In genomic region chr10:47031251-47031952, GRCh38 we compare ENCODE assay signal across 12 cellular contexts.
DNase-seq lines count a peak whose midpoint lies in the region; TF ChIP-seq lines count a peak whose summit lies in the region.
"Had no signal": no experiment of that assay in that cellular context is flagged by ENCODE, and none has a peak within 500 bp of the region (broad histone marks: within the 10 kb centered on the region; RNA-seq: fewer than 3 reads in every experiment).

No MANE protein-coding gene starts in this region.

- H3K27me3 Mint-ChIP-seq in H9 (ENCODE audit: low read depth) (peaks cover 1% of the 10 kb centered on the region; the same call in 1 of the 2 replicates), MCF 10A (ENCODE audit: insufficient read depth, unreplicated experiment) (peaks cover 13% of the 10 kb centered on the region)

- H3K23ac ChIP-seq in H9 (ENCODE audit: insufficient read length, low read depth, low read length) = no peak overlapping the region
- no peak overlapping the region for H3K23ac ChIP-seq in mesendoderm (ENCODE audit: low read length)

- WGBS in H9 (ENCODE audit: extremely low coverage, insufficient read length, low lambda C conversion rate) = no CpG with 5 or more reads among the region's 8 CpGs
- WGBS in mesendoderm (ENCODE audit: extremely low coverage, insufficient coverage, low lambda C conversion rate) = no CpG with 5 or more reads among the region's 8 CpGs

- H3K79me2 ChIP-seq in H9 (ENCODE audit: insufficient read depth, low read length) (no peaks in the 10 kb centered on the region), mesendoderm (ENCODE audit: control insufficient read depth, insufficient read depth, low read length) (no peaks in the 10 kb centered on the region)

- H3K79me1 ChIP-seq in H9 (ENCODE audit: insufficient read depth, low read depth, low read length, poor library complexity, severe bottlenecking) (no peaks in the 10 kb centered on the region), mesendoderm (ENCODE audit: low read length) (no peaks in the 10 kb centered on the region)

- H3K27ac ChIP-seq in H9 (ENCODE audit: insufficient read length, low read depth, low read length) (no peak overlapping the region), mesendoderm (ENCODE audit: low read depth, low read length) (no peak overlapping the region)
- H3K27ac ChIP-seq: KMS-11, RWPE1 had no signal

- no peak overlapping the region for H3T11ph ChIP-seq in H9 (ENCODE audit: low read length)

- H3K4me1 ChIP-seq in H9 (ENCODE audit: insufficient read depth, low read length) (no peaks in the 10 kb centered on the region), mesendoderm (ENCODE audit: control insufficient read depth, low read depth, low read length) (no peaks in the 10 kb centered on the region)

- no peak overlapping the region for H2BK12ac ChIP-seq in H9 (ENCODE audit: insufficient read length, low read depth, low read length)

- H4K8ac ChIP-seq in H9 (replicated peaks; ENCODE audit: insufficient read length, low read depth, low read length) (no peak overlapping the region), mesendoderm (ENCODE audit: low read depth, low read length) (no peak overlapping the region)

- H3K9me3 ChIP-seq in H9 (ENCODE audit: control insufficient read depth, low read depth, low read length) = no peaks in the 10 kb centered on the region

- POLR2A ChIA-PET in MCF 10A (lab: Yijun Ruan, JAX) = no interaction called here

- DNase-seq in AG10803 (ENCODE audit: low read depth) (peak; percentile 69), H9 (peak; percentile 47), MCF 10A (ENCODE audit: unreplicated experiment) (peak; percentile 12), mesendoderm (peak; percentile 67), GM20000 (ENCODE audit: low spot score) (no peak), HuH-7 (ENCODE audit: low spot score) (no peak), DMS114 treated with DMSO at 0.1 percent for 48 hours (lab: John Stamatoyannopoulos, UW; ENCODE audit: unreplicated experiment) (no peak)
- no peak for DNase-seq in activated naive CD4-positive, alpha-beta T cell treated with anti-CD3 and anti-CD28 coated beads, Interleukin-2, amount 50 U/mL, for 16 hours
- DNase-seq: midbrain; stimulated activated CD4-positive, alpha-beta T cell treated with anti-CD3 and anti-CD28 coated beads, Interleukin-4, amount 100 ng/mL, for 1 hour had no signal

- H3K23me2 ChIP-seq in H9 (ENCODE audit: insufficient read length, low read depth, low read length, poor library complexity, severe bottlenecking) = no peaks in the 10 kb centered on the region

- H3K27me3 ChIP-seq in H9 (ENCODE audit: insufficient read depth, low read length) (no peaks in the 10 kb centered on the region), mesendoderm (ENCODE audit: insufficient read depth, low read length, poor library complexity) (no peaks in the 10 kb centered on the region)

- intact Hi-C loops in MCF 10A (cut with micrococcal nuclease) = no loop called here

- no peak overlapping the region for H4K5ac ChIP-seq in H9 (ENCODE audit: insufficient read length, low read depth, low read length)
- H4K5ac ChIP-seq in mesendoderm (ENCODE audit: low read length) = no peak overlapping the region

- H2BK5ac ChIP-seq in H9 (ENCODE audit: insufficient read length, low read length) (no peak overlapping the region), mesendoderm (ENCODE audit: low read length) (no peak overlapping the region)

- TF ChIP-seq CTCF in AG10803 (conservative IDR thresholded peaks at IDR 0.05; ENCODE audit: low read length) = no peak; the same call in 1 of the 2 replicates
- peak; percentile 60 for TF ChIP-seq CTCF in H9 (conservative IDR thresholded peaks at IDR 0.05)
- no peak for TF ChIP-seq CTCF in MCF 10A (IDR thresholded peaks at IDR 0.05; ENCODE audit: unreplicated experiment)
- TF ChIP-seq CTCF in GM20000 (IDR thresholded peaks at IDR 0.05; ENCODE audit: extremely low read depth, missing control alignments) = no peak

- H2AK5ac ChIP-seq in H9 (ENCODE audit: insufficient read length, low read length) (no peak overlapping the region), mesendoderm (ENCODE audit: low read length) (no peak overlapping the region)

- H3K4me2 ChIP-seq in H9 (ENCODE audit: insufficient read depth, insufficient read length, low read length) = no peak overlapping the region
- H3K4me2 ChIP-seq in mesendoderm (ENCODE audit: low read length) = no peak overlapping the region
- H3K4me2 ChIP-seq: KMS-11 had no signal

- no peak overlapping the region for H3K4ac ChIP-seq in H9 (ENCODE audit: low read depth, low read length)
- no peak overlapping the region for H3K4ac ChIP-seq in mesendoderm (ENCODE audit: low read depth, low read length)

- H3K9ac ChIP-seq in H9 (ENCODE audit: extremely low read depth, insufficient read length, low read length) (no peak overlapping the region), mesendoderm (ENCODE audit: low read length) (no peak overlapping the region)
- H3K9ac ChIP-seq: KMS-11 had no signal

- H3K4me1 Mint-ChIP-seq in H9 (peaks cover 6 to 10% of the 10 kb centered on the region in 2 experiments), MCF 10A (ENCODE audit: insufficient read depth, unreplicated experiment) (peaks cover 8% of the 10 kb centered on the region)

- H3K56ac ChIP-seq in H9 (ENCODE audit: insufficient read length, low read depth, low read length) (no peak overlapping the region), mesendoderm (ENCODE audit: low read length) (no peak overlapping the region)

- CTCF ChIA-PET in MCF 10A (lab: Yijun Ruan, JAX) = interaction anchor here (0.6 to 3.2 kb wide), 7 partner anchors 16 to 283 kb away, joined by 3 to 16 read pairs (median 5); no protein-coding TSS in a partner anchor

- no peak overlapping the region for H3K27ac Mint-ChIP-seq in H9
- H3K27ac Mint-ChIP-seq in MCF 10A (ENCODE audit: low read depth, unreplicated experiment) = no peak overlapping the region

- no peak overlapping the region for H4K91ac ChIP-seq in H9 (ENCODE audit: insufficient read length, low read depth, low read length)

- no peak overlapping the region for H2AFZ ChIP-seq in H9 (ENCODE audit: low read length)

- no peaks in the 10 kb centered on the region for H3K36me3 ChIP-seq in mesendoderm (ENCODE audit: control insufficient read depth, insufficient read depth, low read length)

- H3K9me3 Mint-ChIP-seq in H9 = no peaks in the 10 kb centered on the region; a peak in 1 of 5 replicates
- no peaks in the 10 kb centered on the region for H3K9me3 Mint-ChIP-seq in MCF 10A (ENCODE audit: unreplicated experiment)

- H3K4me3 ChIP-seq in AG10803 (ENCODE audit: low read length) = no peak overlapping the region
- no peak overlapping the region for H3K4me3 ChIP-seq in mesendoderm (ENCODE audit: low read length)

- H4K20me1 ChIP-seq in H9 (ENCODE audit: control insufficient read depth, insufficient read depth, insufficient read length) = no peaks in the 10 kb centered on the region

- H3K4me3 Mint-ChIP-seq in H9 (no peak overlapping the region), MCF 10A (ENCODE audit: unreplicated experiment) (no peak overlapping the region)

- H3K36me3 Mint-ChIP-seq in H9 (ENCODE audit: insufficient read depth in 1 of 3, low read depth in 3 of 3) = no peaks in the 10 kb centered on the region; a peak in 1 of 7 replicates
- no peaks in the 10 kb centered on the region for H3K36me3 Mint-ChIP-seq in MCF 10A (ENCODE audit: insufficient read depth, unreplicated experiment)

- no peak overlapping the region for H3K18ac ChIP-seq in H9 (ENCODE audit: insufficient read length, low read depth, low read length)
- no peak overlapping the region for H3K18ac ChIP-seq in mesendoderm (ENCODE audit: low read length)

- H2BK20ac ChIP-seq in H9 (ENCODE audit: low read depth, low read length, poor library complexity, severe bottlenecking) = no peak overlapping the region

- H2BK120ac ChIP-seq in H9 (ENCODE audit: low read depth, low read length, poor library complexity, severe bottlenecking) = no peak overlapping the region
- no peak overlapping the region for H2BK120ac ChIP-seq in mesendoderm (ENCODE audit: low read depth, low read length)

- no peak overlapping the region for H3K14ac ChIP-seq in H9 (ENCODE audit: insufficient read depth, low read length)

- BruUV-seq in MCF 10A (replicated peaks; lab: Mats Ljungman, UMichigan) = no TSS peak

- no peak overlapping the region for H2BK15ac ChIP-seq in H9 (ENCODE audit: low read depth, low read length)
- no peak overlapping the region for H2BK15ac ChIP-seq in mesendoderm (replicated peaks; ENCODE audit: low read depth)

Comparison
In these comparisons a context has a peak if more than half of its experiments do, and no peak if none do; other contexts are left out.
1. DNase-seq: peak in AG10803 (single experiment), H9 (single experiment), MCF 10A (single experiment) and mesendoderm (single experiment); none in GM20000 (single experiment), HuH-7 (single experiment), activated naive CD4-positive, alpha-beta T cell treated with anti-CD3 and anti-CD28 coated beads, Interleukin-2, amount 50 U/mL, for 16 hours (single experiment) and DMS114 treated with DMSO at 0.1 percent for 48 hours (single experiment).